In genomic region chr17:28974451-28974850, GRCh38 we compare ENCODE assay signal across 19 cellular contexts. TPM values are rescaled to one million over a fixed set of nuclear protein-coding genes. Genes with fewer than 3 reads are reported as not detected.
"Had no signal": no experiment of that assay in that cellular context is flagged by ENCODE, and none has a peak within 500 bp of the region (broad histone marks: within the 10 kb centered on the region; RNA-seq: fewer than 3 reads in every experiment).

No MANE protein-coding gene starts in this region.

- H3K4me1 ChIP-seq: sigmoid colon had no signal

- H3K36me3 Mint-ChIP-seq: naive thymus-derived CD8-positive, alpha-beta T cell; WTC11 had no signal

- H3K4me3 ChIP-seq: lung, sigmoid colon, testis had no signal

- H3K9me3 ChIP-seq: sigmoid colon, testis had no signal

- H3K27ac Mint-ChIP-seq: activated CD4-positive, alpha-beta T cell treated with anti-CD3 and anti-CD28 coated beads, Interleukin-2, amount 10 ng/mL, durations not matched to agents 24 days and 14 days; activated naive CD4-positive, alpha-beta T cell treated with anti-CD3 and anti-CD28 coated beads for 36 hours; effector memory CD8-positive, alpha-beta T cell; progenitor cell of endocrine pancreas; stimulated activated naive CD8-positive, alpha-beta T cell treated with anti-CD3 and anti-CD28 coated beads, Interleukin-15, amount 100 ng/mL, for 72 hours; WTC11 had no signal

- H3K27ac ChIP-seq: sigmoid colon, testis had no signal

- H3K27me3 ChIP-seq: sigmoid colon, testis had no signal

- ATAC-seq: effector memory CD8-positive, alpha-beta T cell; naive thymus-derived CD8-positive, alpha-beta T cell; stimulated activated naive CD8-positive, alpha-beta T cell treated with anti-CD3 and anti-CD28 coated beads, Interleukin-15, amount 100 ng/mL, for 72 hours; WTC11 had no signal

- H3K27me3 Mint-ChIP-seq: activated CD4-positive, alpha-beta T cell treated with anti-CD3 and anti-CD28 coated beads, Interleukin-2, amount 10 ng/mL, durations not matched to agents 24 days and 14 days; stimulated activated naive CD8-positive, alpha-beta T cell treated with anti-CD3 and anti-CD28 coated beads, Interleukin-15, amount 100 ng/mL, for 72 hours had no signal

- H3K4me3 Mint-ChIP-seq: activated CD4-positive, alpha-beta T cell treated with anti-CD3 and anti-CD28 coated beads, Interleukin-2, amount 10 ng/mL, durations not matched to agents 24 days and 14 days; activated naive CD4-positive, alpha-beta T cell treated with anti-CD3 and anti-CD28 coated beads for 36 hours; effector memory CD8-positive, alpha-beta T cell; naive thymus-derived CD8-positive, alpha-beta T cell; stimulated activated naive CD8-positive, alpha-beta T cell treated with anti-CD3 and anti-CD28 coated beads, Interleukin-15, amount 100 ng/mL, for 72 hours; WTC11 had no signal

- H3K4me1 Mint-ChIP-seq: activated CD4-positive, alpha-beta T cell treated with anti-CD3 and anti-CD28 coated beads, Interleukin-2, amount 10 ng/mL, durations not matched to agents 24 days and 14 days had no signal

- DNase-seq: activated CD4-positive, alpha-beta T cell treated with anti-CD3 and anti-CD28 coated beads, Interleukin-2, amount 10 ng/mL, durations not matched to agents 24 days and 14 days; activated CD8-positive, alpha-beta memory T cell treated with anti-CD3 and anti-CD28 coated beads for 24 hours; activated naive CD4-positive, alpha-beta T cell treated with anti-CD3 and anti-CD28 coated beads for 36 hours; cortex of kidney; effector memory CD8-positive, alpha-beta T cell; hypothalamus; naive thymus-derived CD8-positive, alpha-beta T cell; occipital lobe; sigmoid colon; stimulated activated CD4-positive, alpha-beta T cell treated with anti-CD3 and anti-CD28 coated beads, Interleukin-2, amount 100 ng/mL, for 48 hours; stimulated activated naive CD8-positive, alpha-beta T cell treated with anti-CD3 and anti-CD28 coated beads, Interleukin-15, amount 100 ng/mL, for 72 hours; T1000; testis had no signal

- H3K9me3 Mint-ChIP-seq: activated CD4-positive, alpha-beta T cell treated with anti-CD3 and anti-CD28 coated beads, Interleukin-2, amount 10 ng/mL, durations not matched to agents 24 days and 14 days; activated naive CD4-positive, alpha-beta T cell treated with anti-CD3 and anti-CD28 coated beads for 36 hours; effector memory CD8-positive, alpha-beta T cell; naive thymus-derived CD8-positive, alpha-beta T cell; stimulated activated naive CD8-positive, alpha-beta T cell treated with anti-CD3 and anti-CD28 coated beads, Interleukin-15, amount 100 ng/mL, for 72 hours; WTC11 had no signal

- H3K36me3 ChIP-seq: sigmoid colon had no signal

RNA-seq across cellular contexts. Expression of gene SEZ6, which starts 31.4 kb away (rescaled TPM):
- total RNA-seq: activated CD4-positive, alpha-beta T cell treated with anti-CD3 and anti-CD28 coated beads, Interleukin-2, amount 10 ng/mL, durations not matched to agents 24 days and 14 days; activated naive CD4-positive, alpha-beta T cell treated with anti-CD3 and anti-CD28 coated beads for 36 hours; astrocyte; epithelial cell of proximal tubule; naive thymus-derived CD8-positive, alpha-beta T cell; ureter had no signal
